Comparison of ENCODE assay signal across 11 cellular contexts in the genomic region with DNA sequence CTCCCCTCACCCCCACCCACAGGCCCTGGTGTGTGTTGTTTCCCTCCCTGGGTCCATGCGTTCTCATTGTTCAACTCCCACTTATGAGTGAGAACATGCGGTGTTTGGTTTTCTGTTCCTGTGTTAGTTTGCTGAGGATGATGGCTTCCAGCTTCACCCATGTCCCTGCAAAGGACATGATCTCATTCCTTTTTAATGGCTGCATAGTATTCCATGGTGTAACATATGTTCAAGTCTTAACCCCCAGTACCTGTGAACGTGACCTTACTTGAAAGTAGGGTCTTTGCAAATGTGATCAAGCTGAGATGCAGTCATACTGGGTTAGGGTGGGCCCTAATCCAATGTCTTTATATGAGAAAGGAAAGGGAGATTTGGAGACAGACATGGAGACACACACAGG. TPM values are rescaled to one million over a fixed set of nuclear protein-coding genes. Genes with fewer than 3 reads are reported as not detected.
"Had no signal": no experiment of that assay in that cellular context is flagged by ENCODE, and none has a peak within 500 bp of the region (broad histone marks: within the 10 kb centered on the region; RNA-seq: fewer than 3 reads in every experiment).

No MANE protein-coding gene starts in this region.

RNA-seq across cellular contexts. Expression of a gene that starts 3.0 kb away (rescaled TPM):
- total RNA-seq: activated naive CD4-positive, alpha-beta T cell treated with anti-CD3 and anti-CD28 coated beads for 36 hours; activated naive CD8-positive, alpha-beta T cell treated with anti-CD3 and anti-CD28 coated beads, Interleukin-2, amount 10 ng/mL, durations not matched to agents 7 days and 5 days; activated T-cell treated with anti-CD3 and anti-CD28 coated beads, Interleukin-2, amount 50 U/mL, for 4 hours; activated T-helper 2 cell treated with anti-CD3 and anti-CD28 coated beads, Interferon-gamma antibody, Interleukin-2, Interleukin-4, amounts not matched to agents 10 μg/mL and 5 μg/mL and 100 μg/mL, durations not matched to agents 14 hours and 24 hours and 36 hours; aorta; ascending aorta; astrocyte; body of pancreas; bronchial epithelial cell; cardiac septum; chondrocyte had no signal
- polyA plus RNA-seq: aorta had no signal
